In genomic region chr11:65565624-65566453, GRCh38 we compare ENCODE assay signal across 11 cellular contexts. TPM values are rescaled to one million over a fixed set of nuclear protein-coding genes. Genes with fewer than 3 reads are reported as not detected.
A peak's percentile ranks its signal among the peaks of the same experiment; 100 is the strongest.
DNase-seq lines count a peak whose midpoint lies in the region; ATAC-seq, FAIRE-seq and TF ChIP-seq lines count a peak whose summit lies in the region.
"Had no signal": no experiment of that assay in that cellular context is flagged by ENCODE, and none has a peak within 500 bp of the region (broad histone marks: within the 10 kb centered on the region; RNA-seq: fewer than 3 reads in every experiment).

No MANE protein-coding gene starts in this region.

- intact Hi-C loops in activated T-helper 1 cell treated with anti-CD3 and anti-CD28 coated beads, Interleukin-12 subunit alpha, Interleukin-12 subunit beta, Interleukin-2, Interleukin-4 antibody, amounts not matched to agents 30 ng/mL and 10 ng/mL and 1 ng/mL, durations not matched to agents 14 hours and 24 hours and 36 hours (cut with micrococcal nuclease) = no loop called here
- intact Hi-C loops in left lung (cut with DNase I) (no loop called here), HepG2 (cut with micrococcal nuclease; ENCODE audit: unreplicated experiment) (no loop called here)

- peak overlapping the region; percentile 56 for H3K4me3 Mint-ChIP-seq in activated T-helper 1 cell treated with anti-CD3 and anti-CD28 coated beads, Interleukin-12 subunit alpha, Interleukin-12 subunit beta, Interleukin-2, Interleukin-4 antibody, amounts not matched to agents 30 ng/mL and 10 ng/mL and 1 ng/mL, durations not matched to agents 14 hours and 24 hours and 36 hours

- no peak for TF ChIP-seq POLR2A in HepG2 (IDR thresholded peaks at IDR 0.05; ENCODE audit: insufficient read depth in 1 of 2, low read depth in 2 of 2, low read length in 2 of 2)

- peak overlapping the region in 1 of 2 donors; percentile 58 for H3K27ac ChIP-seq in left lung
- no peak overlapping the region for H3K27ac ChIP-seq in HepG2 (ENCODE audit: extremely low read length, insufficient read depth, low read length)

- H3K79me2 ChIP-seq in HepG2 (ENCODE audit: insufficient read depth, low read length) = peaks cover 11% of the 10 kb centered on the region

- no peak overlapping the region for H3K4me2 ChIP-seq in HepG2 (ENCODE audit: low read depth, low read length)

- no peak overlapping the region for H3K4me3 ChIP-seq in left lung
- no peak overlapping the region for H3K4me3 ChIP-seq in HepG2 (replicated peaks in 1 of 3; ENCODE audit: insufficient read depth in 1 of 3, low read depth in 2 of 3, low read length in 3 of 3)

- H3K9ac ChIP-seq in HepG2 (ENCODE audit: insufficient read depth, low read depth, low read length) = no peak overlapping the region

- H3K36me3 Mint-ChIP-seq in activated T-helper 1 cell treated with anti-CD3 and anti-CD28 coated beads, Interleukin-12 subunit alpha, Interleukin-12 subunit beta, Interleukin-2, Interleukin-4 antibody, amounts not matched to agents 30 ng/mL and 10 ng/mL and 1 ng/mL, durations not matched to agents 14 hours and 24 hours and 36 hours (ENCODE audit: low read depth) = peaks cover 16% of the 10 kb centered on the region

- CTCF ChIA-PET in HepG2 (lab: Yijun Ruan, JAX; ENCODE audit: low intra/inter-chr PET ratio, low total read pairs) = no interaction called here

- no peaks in the 10 kb centered on the region; the same call in 1 of the 2 replicates for H4K20me1 ChIP-seq in HepG2 (ENCODE audit: insufficient read depth, low read length)

- no peak overlapping the region for H2AFZ ChIP-seq in HepG2 (ENCODE audit: low read length)

- no peaks in the 10 kb centered on the region for H3K36me3 ChIP-seq in left lung
- no peaks in the 10 kb centered on the region for H3K36me3 ChIP-seq in HepG2 (replicated peaks in 1 of 2; ENCODE audit: control insufficient read depth in 1 of 2, insufficient read depth in 2 of 2, low read length in 2 of 2)

- in situ Hi-C loops in HepG2 (cut with HindIII; ENCODE audit: extremely low pct_ligation_motif_present, low pct_unique_long_range_greater_than_20kb) = no loop called here

- WGBS in HepG2 (ENCODE audit: low lambda C conversion rate) = 91% methylated on average over 7 of the region's 7 CpGs

- H3K9me3 ChIP-seq in left lung = no peaks in the 10 kb centered on the region
- H3K9me3 ChIP-seq in HepG2 (ENCODE audit: low read length) = no peaks in the 10 kb centered on the region
- H3K9me3 ChIP-seq: Caco-2 had no signal

- peak overlapping the region; percentile 89 for H3K27ac Mint-ChIP-seq in activated T-helper 1 cell treated with anti-CD3 and anti-CD28 coated beads, Interleukin-12 subunit alpha, Interleukin-12 subunit beta, Interleukin-2, Interleukin-4 antibody, amounts not matched to agents 30 ng/mL and 10 ng/mL and 1 ng/mL, durations not matched to agents 14 hours and 24 hours and 36 hours

- TF ChIP-seq RAD21 in HepG2 (CRISPR knock-in tag; IDR thresholded peaks at IDR 0.05) = no peak

- DNase-seq in stimulated activated CD4-positive, alpha-beta T cell treated with anti-CD3 and anti-CD28 coated beads, Interleukin-15, amount 100 ng/mL, for 24 hours = peak; percentile 30
- DNase-seq in stimulated activated CD4-positive, alpha-beta T cell treated with anti-CD3 and anti-CD28 coated beads, Interleukin-12 subunit alpha, Interleukin-12 subunit beta, amount 100 ng/mL, for 4 hours = no peak
- no peak for DNase-seq in activated T-helper 1 cell treated with anti-CD3 and anti-CD28 coated beads, Interleukin-12 subunit alpha, Interleukin-12 subunit beta, Interleukin-2, Interleukin-4 antibody, amounts not matched to agents 30 ng/mL and 10 ng/mL and 1 ng/mL, durations not matched to agents 14 hours and 24 hours and 36 hours (ENCODE audit: low spot score)
- DNase-seq in left lung (no peak), D721Med (ENCODE audit: insufficient read length, low spot score) (no peak), HepG2 (ENCODE audit: low spot score) (no peak), NCI-H2081 treated with DMSO at 0.1 percent for 48 hours (lab: John Stamatoyannopoulos, UW) (no peak), iPS-NIHi11 (ENCODE audit: low spot score) (no peak)
- DNase-seq: Caco-2, left ventricle myocardium superior had no signal

- peaks cover 9 to 45% of the 10 kb centered on the region in 2 donors for H3K4me1 ChIP-seq in left lung
- H3K4me1 ChIP-seq in HepG2 (ENCODE audit: insufficient read depth, low read length) = peaks cover 42% of the 10 kb centered on the region

- H3K27me3 Mint-ChIP-seq in activated T-helper 1 cell treated with anti-CD3 and anti-CD28 coated beads, Interleukin-12 subunit alpha, Interleukin-12 subunit beta, Interleukin-2, Interleukin-4 antibody, amounts not matched to agents 30 ng/mL and 10 ng/mL and 1 ng/mL, durations not matched to agents 14 hours and 24 hours and 36 hours (ENCODE audit: insufficient read depth) = no peaks in the 10 kb centered on the region

- TF ChIP-seq CTCF in left lung (IDR thresholded peaks at IDR 0.05) (no peak), D721Med (IDR thresholded peaks at IDR 0.05; ENCODE audit: insufficient read depth, missing control alignments) (no peak), HepG2 (CRISPR knock-in tag; IDR thresholded peaks at IDR 0.05) (no peak)

- H3K27me3 ChIP-seq in left lung (no peaks in the 10 kb centered on the region), HepG2 (ENCODE audit: control insufficient read depth in 1 of 2, insufficient read depth in 2 of 2, low read length in 2 of 2) (no peaks in the 10 kb centered on the region; a peak in 1 of 5 replicates)

- POLR2A ChIA-PET in HepG2 (lab: Yijun Ruan, JAX) = interaction anchor here (0.6 kb wide), 1 partner anchor 17 kb away, joined by 3 read pairs; no protein-coding TSS in a partner anchor

- FAIRE-seq in D721Med (lab: Jason Lieb, UNC) (no peak), HepG2 (lab: Jason Lieb, UNC) (no peak)

- H3K4me1 Mint-ChIP-seq in activated T-helper 1 cell treated with anti-CD3 and anti-CD28 coated beads, Interleukin-12 subunit alpha, Interleukin-12 subunit beta, Interleukin-2, Interleukin-4 antibody, amounts not matched to agents 30 ng/mL and 10 ng/mL and 1 ng/mL, durations not matched to agents 14 hours and 24 hours and 36 hours (ENCODE audit: low read depth) = peaks cover 46% of the 10 kb centered on the region

- TF ChIP-seq EP300 in HepG2 (IDR thresholded peaks at IDR 0.05; ENCODE audit: low read depth in 2 of 2, low read length in 2 of 2) (no peak), HepG2 (CRISPR knock-in tag; IDR thresholded peaks at IDR 0.05; ENCODE audit: borderline replicate concordance) (no peak)

- no peaks in the 10 kb centered on the region for H3K9me3 Mint-ChIP-seq in activated T-helper 1 cell treated with anti-CD3 and anti-CD28 coated beads, Interleukin-12 subunit alpha, Interleukin-12 subunit beta, Interleukin-2, Interleukin-4 antibody, amounts not matched to agents 30 ng/mL and 10 ng/mL and 1 ng/mL, durations not matched to agents 14 hours and 24 hours and 36 hours

- no TSS peak for BruUV-seq in HepG2 (replicated peaks; lab: Mats Ljungman, UMichigan)

- peak; percentile 21 for ATAC-seq in left lung
- ATAC-seq in HepG2 = no peak
- ATAC-seq: left ventricle myocardium superior had no signal

RNA-seq across cellular contexts. Expression of gene ZNRD2, which starts 4.4 kb away (rescaled TPM):
- total RNA-seq in activated T-helper 1 cell treated with anti-CD3 and anti-CD28 coated beads, Interleukin-12 subunit alpha, Interleukin-12 subunit beta, Interleukin-2, Interleukin-4 antibody, amounts not matched to agents 30 ng/mL and 10 ng/mL and 1 ng/mL, durations not matched to agents 14 hours and 24 hours and 36 hours = 94.6 and 96.9 TPM in 2 replicates
- total RNA-seq in left lung (10 to 100 TPM; 21.7 to 32.3 TPM), HepG2 (2016; rRNA removed; fragmentation: Illumina TruSeq; extraction: Trizol) (34.0 and 40.0 TPM in 2 replicates)
- total RNA-seq in HepG2 (2016; cell fraction: cytosol; rRNA removed; fragmentation: Illumina TruSeq; extraction: Trizol; ENCODE audit: low read depth) = 15.3 and 19.2 TPM in 2 replicates
- 32.9 and 41.5 TPM in 2 replicates for total RNA-seq in HepG2 (2016; cell fraction: insoluble cytoplasmic fraction; rRNA removed; fragmentation: Illumina TruSeq; extraction: Trizol)
- 16.0 and 17.9 TPM in 2 replicates for total RNA-seq in HepG2 (2016; cell fraction: membrane; rRNA removed; fragmentation: Illumina TruSeq; extraction: Trizol)
- 11.5 and 15.7 TPM in 2 replicates for total RNA-seq in HepG2 (2016; cell fraction: nucleus; rRNA removed; fragmentation: Illumina TruSeq; extraction: Trizol)
- 29.2 and 31.4 TPM in 2 replicates for polyA plus RNA-seq in HepG2 (2011; rRNA removed)
- 24.1 and 41.2 TPM in 2 replicates for polyA plus RNA-seq in HepG2 (2011; cell fraction: cytosol; rRNA removed)
- 48.9 and 54.8 TPM in 2 replicates for polyA plus RNA-seq in HepG2 (2011; cell fraction: nucleus; rRNA removed)
- polyA plus RNA-seq in HepG2 (2012) = 25.2 and 28.5 TPM in 2 replicates
- polyA plus RNA-seq in HepG2 (2016; cell fraction: cytosol; fragmentation: Illumina TruSeq; extraction: Trizol; ENCODE audit: low read depth) = 26.6 and 28.0 TPM in 2 replicates
- 42.9 and 46.1 TPM in 2 replicates for polyA plus RNA-seq in HepG2 (2016; cell fraction: insoluble cytoplasmic fraction; fragmentation: Illumina TruSeq; extraction: Trizol; ENCODE audit: low read depth)
- 23.7 and 24.4 TPM in 2 replicates for polyA plus RNA-seq in HepG2 (2016; cell fraction: membrane; fragmentation: Illumina TruSeq; extraction: Trizol; ENCODE audit: low read depth)
- polyA plus RNA-seq in HepG2 (2016; cell fraction: nucleus; fragmentation: Illumina TruSeq; extraction: Trizol; ENCODE audit: insufficient read depth, low read depth) = 31.1 and 33.2 TPM in 2 replicates
- 18.6 and 34.8 TPM in 2 replicates for polyA minus RNA-seq in HepG2 (2011; rRNA and poly(A)+ RNA removed; ENCODE audit: low replicate concordance)
- 8.6 and 11.3 TPM in 2 replicates for polyA minus RNA-seq in HepG2 (2011; cell fraction: cytosol; rRNA and poly(A)+ RNA removed)
- polyA minus RNA-seq in HepG2 (2011; cell fraction: nucleus; rRNA and poly(A)+ RNA removed) = 12.0 and 19.5 TPM in 2 replicates

RNA-seq across cellular contexts. Expression of gene FAM89B, which starts 6.5 kb away (rescaled TPM):
- 50.4 and 50.6 TPM in 2 replicates for total RNA-seq in activated T-helper 1 cell treated with anti-CD3 and anti-CD28 coated beads, Interleukin-12 subunit alpha, Interleukin-12 subunit beta, Interleukin-2, Interleukin-4 antibody, amounts not matched to agents 30 ng/mL and 10 ng/mL and 1 ng/mL, durations not matched to agents 14 hours and 24 hours and 36 hours
- total RNA-seq in left lung (10 to 100 TPM; 47.1 to 57.5 TPM), HepG2 (2016; rRNA removed; fragmentation: Illumina TruSeq; extraction: Trizol) (3.6 and 5.7 TPM in 2 replicates)
- total RNA-seq in HepG2 (2016; cell fraction: cytosol; rRNA removed; fragmentation: Illumina TruSeq; extraction: Trizol; ENCODE audit: low read depth) = 7.8 and 8.7 TPM in 2 replicates
- total RNA-seq in HepG2 (2016; cell fraction: insoluble cytoplasmic fraction; rRNA removed; fragmentation: Illumina TruSeq; extraction: Trizol) = 4.0 and 5.2 TPM in 2 replicates
- total RNA-seq in HepG2 (2016; cell fraction: membrane; rRNA removed; fragmentation: Illumina TruSeq; extraction: Trizol) = 8.0 and 9.6 TPM in 2 replicates
- 2.9 and 4.0 TPM in 2 replicates for total RNA-seq in HepG2 (2016; cell fraction: nucleus; rRNA removed; fragmentation: Illumina TruSeq; extraction: Trizol)
- polyA plus RNA-seq in HepG2 (2011; rRNA removed) = 8.0 and 11.5 TPM in 2 replicates
- 5.8 and 9.6 TPM in 2 replicates for polyA plus RNA-seq in HepG2 (2011; cell fraction: cytosol; rRNA removed)
- 29.0 and 34.8 TPM in 2 replicates for polyA plus RNA-seq in HepG2 (2011; cell fraction: nucleus; rRNA removed)
- polyA plus RNA-seq in HepG2 (2012) = 3.6 and 5.3 TPM in 2 replicates
- 19.5 and 20.4 TPM in 2 replicates for polyA plus RNA-seq in HepG2 (2016; cell fraction: cytosol; fragmentation: Illumina TruSeq; extraction: Trizol; ENCODE audit: low read depth)
- polyA plus RNA-seq in HepG2 (2016; cell fraction: insoluble cytoplasmic fraction; fragmentation: Illumina TruSeq; extraction: Trizol; ENCODE audit: low read depth) = 7.9 and 9.1 TPM in 2 replicates
- 15.3 and 15.7 TPM in 2 replicates for polyA plus RNA-seq in HepG2 (2016; cell fraction: membrane; fragmentation: Illumina TruSeq; extraction: Trizol; ENCODE audit: low read depth)
- 11.6 and 13.0 TPM in 2 replicates for polyA plus RNA-seq in HepG2 (2016; cell fraction: nucleus; fragmentation: Illumina TruSeq; extraction: Trizol; ENCODE audit: insufficient read depth, low read depth)
- 11.8 and 23.8 TPM in 2 replicates for polyA minus RNA-seq in HepG2 (2011; rRNA and poly(A)+ RNA removed; ENCODE audit: low replicate concordance)
- polyA minus RNA-seq in HepG2 (2011; cell fraction: cytosol; rRNA and poly(A)+ RNA removed) = 1.9 and 4.2 TPM in 2 replicates
- polyA minus RNA-seq in HepG2 (2011; cell fraction: nucleus; rRNA and poly(A)+ RNA removed) = 4.5 and 5.1 TPM in 2 replicates

RNA-seq across cellular contexts. Expression of gene LTBP3, which starts 7.7 kb away (rescaled TPM):
- 97.9 and 103 TPM in 2 replicates for total RNA-seq in activated T-helper 1 cell treated with anti-CD3 and anti-CD28 coated beads, Interleukin-12 subunit alpha, Interleukin-12 subunit beta, Interleukin-2, Interleukin-4 antibody, amounts not matched to agents 30 ng/mL and 10 ng/mL and 1 ng/mL, durations not matched to agents 14 hours and 24 hours and 36 hours
- total RNA-seq in left lung = 100 to 1,000 TPM in 1 of 2 donors, 10 to 100 TPM in 1; 70.8 to 157 TPM
- total RNA-seq in HepG2 (2016; rRNA removed; fragmentation: Illumina TruSeq; extraction: Trizol) = 4.2 and 12.2 TPM in 2 replicates
- 3.8 and 4.6 TPM in 2 replicates for total RNA-seq in HepG2 (2016; cell fraction: cytosol; rRNA removed; fragmentation: Illumina TruSeq; extraction: Trizol; ENCODE audit: low read depth)
- 3.1 and 14.2 TPM in 2 replicates for total RNA-seq in HepG2 (2016; cell fraction: insoluble cytoplasmic fraction; rRNA removed; fragmentation: Illumina TruSeq; extraction: Trizol)
- 6.5 and 7.6 TPM in 2 replicates for total RNA-seq in HepG2 (2016; cell fraction: membrane; rRNA removed; fragmentation: Illumina TruSeq; extraction: Trizol)
- 18.0 and 20.1 TPM in 2 replicates for total RNA-seq in HepG2 (2016; cell fraction: nucleus; rRNA removed; fragmentation: Illumina TruSeq; extraction: Trizol)
- polyA plus RNA-seq in HepG2 (2011; rRNA removed) = 60.3 and 68.1 TPM in 2 replicates
- polyA plus RNA-seq in HepG2 (2011; cell fraction: cytosol; rRNA removed) = 16.4 and 24.6 TPM in 2 replicates
- 549 and 694 TPM in 2 replicates for polyA plus RNA-seq in HepG2 (2011; cell fraction: nucleus; rRNA removed)
- polyA plus RNA-seq in HepG2 (2012) = 41.0 and 45.6 TPM in 2 replicates
- polyA plus RNA-seq in HepG2 (2016; cell fraction: cytosol; fragmentation: Illumina TruSeq; extraction: Trizol; ENCODE audit: low read depth) = 2.1 and 2.8 TPM in 2 replicates
- 7.3 and 9.4 TPM in 2 replicates for polyA plus RNA-seq in HepG2 (2016; cell fraction: insoluble cytoplasmic fraction; fragmentation: Illumina TruSeq; extraction: Trizol; ENCODE audit: low read depth)
- polyA plus RNA-seq in HepG2 (2016; cell fraction: membrane; fragmentation: Illumina TruSeq; extraction: Trizol; ENCODE audit: low read depth) = 6.0 and 7.1 TPM in 2 replicates
- polyA plus RNA-seq in HepG2 (2016; cell fraction: nucleus; fragmentation: Illumina TruSeq; extraction: Trizol; ENCODE audit: insufficient read depth, low read depth) = 129 and 139 TPM in 2 replicates
- 12.7 and 25.1 TPM in 2 replicates for polyA minus RNA-seq in HepG2 (2011; rRNA and poly(A)+ RNA removed; ENCODE audit: low replicate concordance)
- polyA minus RNA-seq in HepG2 (2011; cell fraction: cytosol; rRNA and poly(A)+ RNA removed) = 13.7 and 23.3 TPM in 2 replicates
- polyA minus RNA-seq in HepG2 (2011; cell fraction: nucleus; rRNA and poly(A)+ RNA removed) = 36.4 and 39.8 TPM in 2 replicates

RNA-seq across cellular contexts. Expression of gene EHBP1L1, which starts 10.0 kb away (rescaled TPM):
- total RNA-seq in activated T-helper 1 cell treated with anti-CD3 and anti-CD28 coated beads, Interleukin-12 subunit alpha, Interleukin-12 subunit beta, Interleukin-2, Interleukin-4 antibody, amounts not matched to agents 30 ng/mL and 10 ng/mL and 1 ng/mL, durations not matched to agents 14 hours and 24 hours and 36 hours = 168 and 178 TPM in 2 replicates
- total RNA-seq in left lung (100 to 1,000 TPM in 1 of 2 donors, 10 to 100 TPM in 1; 57.0 to 133 TPM), HepG2 (2016; rRNA removed; fragmentation: Illumina TruSeq; extraction: Trizol) (5.4 and 10.6 TPM in 2 replicates)
- total RNA-seq in HepG2 (2016; cell fraction: cytosol; rRNA removed; fragmentation: Illumina TruSeq; extraction: Trizol; ENCODE audit: low read depth) = 2.5 and 2.6 TPM in 2 replicates
- total RNA-seq in HepG2 (2016; cell fraction: insoluble cytoplasmic fraction; rRNA removed; fragmentation: Illumina TruSeq; extraction: Trizol) = 3.9 and 9.7 TPM in 2 replicates
- total RNA-seq in HepG2 (2016; cell fraction: membrane; rRNA removed; fragmentation: Illumina TruSeq; extraction: Trizol) = 3.4 TPM in 2 replicates
- 7.8 and 8.4 TPM in 2 replicates for total RNA-seq in HepG2 (2016; cell fraction: nucleus; rRNA removed; fragmentation: Illumina TruSeq; extraction: Trizol)
- polyA plus RNA-seq in HepG2 (2011; rRNA removed) = 8.3 and 14.4 TPM in 2 replicates
- 7.1 and 10.0 TPM in 2 replicates for polyA plus RNA-seq in HepG2 (2011; cell fraction: cytosol; rRNA removed)
- polyA plus RNA-seq in HepG2 (2011; cell fraction: nucleus; rRNA removed) = 74.9 and 85.5 TPM in 2 replicates
- 9.8 and 10.7 TPM in 2 replicates for polyA plus RNA-seq in HepG2 (2012)
- 0.58 and 0.94 TPM in 2 replicates for polyA plus RNA-seq in HepG2 (2016; cell fraction: cytosol; fragmentation: Illumina TruSeq; extraction: Trizol; ENCODE audit: low read depth)
- 4.6 and 5.1 TPM in 2 replicates for polyA plus RNA-seq in HepG2 (2016; cell fraction: insoluble cytoplasmic fraction; fragmentation: Illumina TruSeq; extraction: Trizol; ENCODE audit: low read depth)
- 0.79 and 1.3 TPM in 2 replicates for polyA plus RNA-seq in HepG2 (2016; cell fraction: membrane; fragmentation: Illumina TruSeq; extraction: Trizol; ENCODE audit: low read depth)
- 27.0 and 30.2 TPM in 2 replicates for polyA plus RNA-seq in HepG2 (2016; cell fraction: nucleus; fragmentation: Illumina TruSeq; extraction: Trizol; ENCODE audit: insufficient read depth, low read depth)
- polyA minus RNA-seq in HepG2 (2011; rRNA and poly(A)+ RNA removed; ENCODE audit: low replicate concordance) = 23.3 and 45.1 TPM in 2 replicates
- 7.6 and 13.2 TPM in 2 replicates for polyA minus RNA-seq in HepG2 (2011; cell fraction: cytosol; rRNA and poly(A)+ RNA removed)
- polyA minus RNA-seq in HepG2 (2011; cell fraction: nucleus; rRNA and poly(A)+ RNA removed) = 6.4 and 11.8 TPM in 2 replicates

RNA-seq across cellular contexts. Expression of gene KCNK7, which starts 29.8 kb away (rescaled TPM):
- total RNA-seq in activated T-helper 1 cell treated with anti-CD3 and anti-CD28 coated beads, Interleukin-12 subunit alpha, Interleukin-12 subunit beta, Interleukin-2, Interleukin-4 antibody, amounts not matched to agents 30 ng/mL and 10 ng/mL and 1 ng/mL, durations not matched to agents 14 hours and 24 hours and 36 hours = 1.6 and 2.0 TPM in 2 replicates
- total RNA-seq in left lung (1 to 10 TPM in 1 of 2 donors, not detected in 1; 2.0 TPM), HepG2 (2016; rRNA removed; fragmentation: Illumina TruSeq; extraction: Trizol) (not detected in 2 replicates)
- total RNA-seq in HepG2 (2016; cell fraction: cytosol; rRNA removed; fragmentation: Illumina TruSeq; extraction: Trizol; ENCODE audit: low read depth) = not detected in 2 replicates
- not detected in 2 replicates for total RNA-seq in HepG2 (2016; cell fraction: insoluble cytoplasmic fraction; rRNA removed; fragmentation: Illumina TruSeq; extraction: Trizol)
- total RNA-seq in HepG2 (2016; cell fraction: membrane; rRNA removed; fragmentation: Illumina TruSeq; extraction: Trizol) = not detected in 2 replicates
- 1.2 TPM in 1 of 2 replicates, not detected in the other for total RNA-seq in HepG2 (2016; cell fraction: nucleus; rRNA removed; fragmentation: Illumina TruSeq; extraction: Trizol)
- 0.11 and 0.14 TPM in 2 replicates for polyA plus RNA-seq in HepG2 (2011; rRNA removed)
- 0.04 TPM in 1 of 2 replicates, not detected in the other for polyA plus RNA-seq in HepG2 (2011; cell fraction: cytosol; rRNA removed)
- polyA plus RNA-seq in HepG2 (2011; cell fraction: nucleus; rRNA removed) = 0.69 and 0.97 TPM in 2 replicates
- 0.28 TPM in 1 of 2 replicates, not detected in the other for polyA plus RNA-seq in HepG2 (2012)
- polyA plus RNA-seq in HepG2 (2016; cell fraction: cytosol; fragmentation: Illumina TruSeq; extraction: Trizol; ENCODE audit: low read depth) = not detected in 2 replicates
- not detected in 2 replicates for polyA plus RNA-seq in HepG2 (2016; cell fraction: insoluble cytoplasmic fraction; fragmentation: Illumina TruSeq; extraction: Trizol; ENCODE audit: low read depth)
- polyA plus RNA-seq in HepG2 (2016; cell fraction: membrane; fragmentation: Illumina TruSeq; extraction: Trizol; ENCODE audit: low read depth) = not detected in 2 replicates
- 0.38 and 0.77 TPM in 2 replicates for polyA plus RNA-seq in HepG2 (2016; cell fraction: nucleus; fragmentation: Illumina TruSeq; extraction: Trizol; ENCODE audit: insufficient read depth, low read depth)
- polyA minus RNA-seq in HepG2 (2011; rRNA and poly(A)+ RNA removed; ENCODE audit: low replicate concordance) = 0.33 and 0.90 TPM in 2 replicates
- polyA minus RNA-seq in HepG2 (2011; cell fraction: cytosol; rRNA and poly(A)+ RNA removed) = not detected in 2 replicates
- 0.75 and 1.2 TPM in 2 replicates for polyA minus RNA-seq in HepG2 (2011; cell fraction: nucleus; rRNA and poly(A)+ RNA removed)
- total RNA-seq: RPMI7951 had no signal
